In the genomic region with DNA sequence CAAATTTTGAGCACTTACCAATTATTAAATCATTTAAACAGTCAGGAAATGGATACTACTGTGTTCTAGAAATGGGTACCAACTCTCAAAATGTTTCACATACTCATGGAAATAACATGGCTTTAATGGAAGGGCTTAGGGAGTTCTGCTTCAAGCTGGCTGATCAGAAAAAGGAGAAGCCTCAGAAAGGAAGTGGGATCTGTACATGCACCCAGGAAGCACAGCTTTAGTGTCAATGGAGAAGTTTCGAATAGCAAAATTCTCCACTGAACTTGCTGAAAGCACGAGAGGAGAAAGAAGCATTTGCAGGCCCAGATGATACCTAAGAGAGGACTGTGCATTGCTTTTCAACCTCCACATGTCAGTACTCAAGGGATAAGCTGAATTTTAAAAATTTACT, we compare ENCODE assay signal across 11 cellular contexts.
"Had no signal": no experiment of that assay in that cellular context is flagged by ENCODE, and none has a peak within 500 bp of the region (broad histone marks: within the 10 kb centered on the region; RNA-seq: fewer than 3 reads in every experiment).

No MANE protein-coding gene starts in this region.

- H3K9me3 Mint-ChIP-seq: nephron had no signal

- H3K36me3 ChIP-seq: adrenal gland, tibial nerve had no signal

- H3K4me1 Mint-ChIP-seq: nephron had no signal

- H3K4me3 ChIP-seq: adrenal gland, coronary artery, tibial nerve had no signal

- H3K9me3 ChIP-seq: adrenal gland, tibial nerve had no signal

- DNase-seq: activated naive CD4-positive, alpha-beta T cell treated with anti-CD3 and anti-CD28 coated beads, Interleukin-2, amount 50 U/mL, for 16 hours; activated T-cell treated with anti-CD3 and anti-CD28 coated beads, Interleukin-2, amount 50 U/mL, for 1 hour; adrenal gland; central memory CD4-positive, alpha-beta T cell; effector memory CD4-positive, alpha-beta T cell; stimulated activated CD4-positive, alpha-beta T cell treated with anti-CD3 and anti-CD28 coated beads, Interleukin-4, amount 100 ng/mL, for 4 hours; T-helper 2 cell had no signal

- H3K4me3 Mint-ChIP-seq: nephron had no signal

- H3K27ac Mint-ChIP-seq: nephron had no signal

- ATAC-seq: activated CD4-positive, CD25-positive, alpha-beta regulatory T cell treated with anti-CD3 and anti-CD28 coated beads, Interleukin-2, amount 50 U/mL, for 24 hours had no signal

- H3K27me3 ChIP-seq: adrenal gland, tibial nerve had no signal
